In genomic region chr3:141486416-141486734, GRCh38 we compare ENCODE assay signal across 8 cellular contexts. TPM values are rescaled to one million over a fixed set of nuclear protein-coding genes. Genes with fewer than 3 reads are reported as not detected.
DNase-seq lines count a peak whose midpoint lies in the region; ATAC-seq and TF ChIP-seq lines count a peak whose summit lies in the region.

No MANE protein-coding gene starts in this region.

- H3K4me2 ChIP-seq in MM.1S (ENCODE audit: low read depth, low read length): peak overlapping the region; percentile 77

- peaks cover 7% of the 10 kb centered on the region for H3K36me3 ChIP-seq in CD4-positive, CD25-positive, alpha-beta regulatory T cell (ENCODE audit: control insufficient read depth, insufficient read depth, low read length)
- peaks cover 7% of the 10 kb centered on the region; the same call in 1 of the 2 replicates for H3K36me3 ChIP-seq in MM.1S (replicated peaks; ENCODE audit: insufficient read depth, low read length)

- no peak for DNase-seq in CD4-positive, CD25-positive, alpha-beta regulatory T cell
- DNase-seq in MM.1S: no peak
- DNase-seq in natural killer cell: no peak
- DNase-seq in posterior vena cava (ENCODE audit: low spot score): no peak
- no peak for DNase-seq in germinal center (ENCODE audit: low spot score)
- no peak for DNase-seq in globus pallidus (ENCODE audit: low spot score)

- H4K20me1 ChIP-seq in MM.1S (ENCODE audit: insufficient read depth, low read length): no peaks in the 10 kb centered on the region

- H3K27me3 ChIP-seq in CD4-positive, CD25-positive, alpha-beta regulatory T cell (ENCODE audit: control insufficient read depth, insufficient read depth, low read length): no peaks in the 10 kb centered on the region
- H3K27me3 ChIP-seq in MM.1S (replicated peaks; ENCODE audit: insufficient read depth, low read length): no peaks in the 10 kb centered on the region

- TF ChIP-seq CTCF in MM.1S (IDR thresholded peaks at IDR 0.05; ENCODE audit: low read length) (no peak), natural killer cell (IDR thresholded peaks at IDR 0.05) (no peak)

- H3K9ac ChIP-seq in MM.1S (ENCODE audit: low read length): peak overlapping the region; percentile 45; the same call in 1 of the 2 replicates

- peaks cover 41% of the 10 kb centered on the region for H3K79me2 ChIP-seq in MM.1S (ENCODE audit: low read length)

- H3K27ac Mint-ChIP-seq in CD4-positive, CD25-positive, alpha-beta regulatory T cell: peak overlapping the region; percentile 86 to 99 (median 95)
- peak overlapping the region; percentile 90 for H3K27ac Mint-ChIP-seq in dendritic cell treated with granulocyte-macrophage colony-stimulating factor and Interleukin-4, amounts not matched to agents 40 ng/mL and 50 ng/mL, for 4 days
- H3K27ac Mint-ChIP-seq in natural killer cell: peak overlapping the region in 1 of 2 donors; percentile 92

- peaks cover 36 to 65% (median 53%) of the 10 kb centered on the region in 4 donors for H3K4me1 Mint-ChIP-seq in CD4-positive, CD25-positive, alpha-beta regulatory T cell
- peaks cover 67% of the 10 kb centered on the region for H3K4me1 Mint-ChIP-seq in dendritic cell treated with granulocyte-macrophage colony-stimulating factor and Interleukin-4, amounts not matched to agents 40 ng/mL and 50 ng/mL, for 4 days (ENCODE audit: low read depth)
- peaks cover 58 to 60% of the 10 kb centered on the region in 2 donors for H3K4me1 Mint-ChIP-seq in natural killer cell

- H2AFZ ChIP-seq in MM.1S (ENCODE audit: low read length): peak overlapping the region; percentile 57; the same call in 1 of the 2 replicates

- peak overlapping the region; percentile 72 for H3K4me3 ChIP-seq in CD4-positive, CD25-positive, alpha-beta regulatory T cell (ENCODE audit: low read depth, low read length)
- H3K4me3 ChIP-seq in MM.1S (ENCODE audit: low read length): peak overlapping the region; percentile 53; the same call in 1 of the 2 replicates

- no peaks in the 10 kb centered on the region for H3K9me2 ChIP-seq in MM.1S (replicated peaks; ENCODE audit: insufficient read depth, low read length)

- H3K27me3 Mint-ChIP-seq in CD4-positive, CD25-positive, alpha-beta regulatory T cell: no peaks in the 10 kb centered on the region
- H3K27me3 Mint-ChIP-seq in dendritic cell treated with granulocyte-macrophage colony-stimulating factor and Interleukin-4, amounts not matched to agents 40 ng/mL and 50 ng/mL, for 4 days: no peaks in the 10 kb centered on the region
- no peaks in the 10 kb centered on the region for H3K27me3 Mint-ChIP-seq in natural killer cell (ENCODE audit: low read depth in 2 of 2)

- H3K4me1 ChIP-seq in CD4-positive, CD25-positive, alpha-beta regulatory T cell (ENCODE audit: control insufficient read depth, insufficient read depth, low read length, poor library complexity, severe bottlenecking): peaks cover 49% of the 10 kb centered on the region
- H3K4me1 ChIP-seq in MM.1S (ENCODE audit: low read length): peaks cover 32% of the 10 kb centered on the region

- no peak for ATAC-seq in CD4-positive, CD25-positive, alpha-beta regulatory T cell (ENCODE audit: low read depth in 2 of 2)
- ATAC-seq in natural killer cell: no peak
- no peak for ATAC-seq in GM19351 (IDR thresholded peaks at IDR 0.05; ENCODE audit: unreplicated experiment)

- H3F3A ChIP-seq in MM.1S (ENCODE audit: insufficient read depth, low read length): peaks cover 27% of the 10 kb centered on the region

- peak overlapping the region; percentile 88 to 94 (median 90) for H3K4me3 Mint-ChIP-seq in CD4-positive, CD25-positive, alpha-beta regulatory T cell
- H3K4me3 Mint-ChIP-seq in dendritic cell treated with granulocyte-macrophage colony-stimulating factor and Interleukin-4, amounts not matched to agents 40 ng/mL and 50 ng/mL, for 4 days: peak overlapping the region; percentile 71
- H3K4me3 Mint-ChIP-seq in natural killer cell: peak overlapping the region; percentile 86

- H3K9me3 ChIP-seq in CD4-positive, CD25-positive, alpha-beta regulatory T cell (ENCODE audit: control insufficient read depth in 2 of 2, low read length in 2 of 2): no peaks in the 10 kb centered on the region
- H3K9me3 ChIP-seq in MM.1S (replicated peaks; ENCODE audit: insufficient read depth, low read length): no peaks in the 10 kb centered on the region

- intact Hi-C loops in dendritic cell treated with granulocyte-macrophage colony-stimulating factor and Interleukin-4, amounts not matched to agents 40 ng/mL and 50 ng/mL, for 4 days (cut with micrococcal nuclease): no loop called here
- intact Hi-C loops in natural killer cell (cut with micrococcal nuclease): loop anchor here (2.0 to 5.0 kb wide), 2 partner anchors 66 to 961 kb away; partner anchors contain the start of gene XRN1
- intact Hi-C loops in posterior vena cava (cut with DNase I): loop anchor here in 1 of 2 donors (10.0 kb wide), 1 partner anchor 58 kb away; no protein-coding TSS in a partner anchor

- H3K27ac ChIP-seq in CD4-positive, CD25-positive, alpha-beta regulatory T cell (ENCODE audit: insufficient read depth, low read length, poor library complexity, severe bottlenecking): peak overlapping the region; percentile 71
- no peak overlapping the region for H3K27ac ChIP-seq in MM.1S (ENCODE audit: low read length)

- peaks cover 6% of the 10 kb centered on the region for H3K36me3 Mint-ChIP-seq in CD4-positive, CD25-positive, alpha-beta regulatory T cell
- H3K36me3 Mint-ChIP-seq in dendritic cell treated with granulocyte-macrophage colony-stimulating factor and Interleukin-4, amounts not matched to agents 40 ng/mL and 50 ng/mL, for 4 days (ENCODE audit: low read depth): peaks cover 6% of the 10 kb centered on the region
- H3K36me3 Mint-ChIP-seq in natural killer cell: no peaks in the 10 kb centered on the region

- H3K9me3 Mint-ChIP-seq in CD4-positive, CD25-positive, alpha-beta regulatory T cell: peaks cover 0 to 1% (median 0%) of the 10 kb centered on the region in 7 donors
- H3K9me3 Mint-ChIP-seq in dendritic cell treated with granulocyte-macrophage colony-stimulating factor and Interleukin-4, amounts not matched to agents 40 ng/mL and 50 ng/mL, for 4 days: no peaks in the 10 kb centered on the region
- H3K9me3 Mint-ChIP-seq in natural killer cell: no peaks in the 10 kb centered on the region

RNA-seq across cellular contexts. Expression of gene RASA2, which starts 0.5 kb away (rescaled TPM):
- total RNA-seq in CD4-positive, CD25-positive, alpha-beta regulatory T cell: 93.5 TPM
- polyA plus RNA-seq in CD4-positive, CD25-positive, alpha-beta regulatory T cell: 10 to 100 TPM; 46.5 to 72.5 (median 56.6) TPM
- 10 to 100 TPM; 93.9 to 99.4 (median 97.0) TPM for total RNA-seq in natural killer cell
- total RNA-seq in posterior vena cava: 10 to 100 TPM; 17.1 to 21.4 TPM
